Comparison of ENCODE assay signal across 8 cellular contexts in the genomic region with DNA sequence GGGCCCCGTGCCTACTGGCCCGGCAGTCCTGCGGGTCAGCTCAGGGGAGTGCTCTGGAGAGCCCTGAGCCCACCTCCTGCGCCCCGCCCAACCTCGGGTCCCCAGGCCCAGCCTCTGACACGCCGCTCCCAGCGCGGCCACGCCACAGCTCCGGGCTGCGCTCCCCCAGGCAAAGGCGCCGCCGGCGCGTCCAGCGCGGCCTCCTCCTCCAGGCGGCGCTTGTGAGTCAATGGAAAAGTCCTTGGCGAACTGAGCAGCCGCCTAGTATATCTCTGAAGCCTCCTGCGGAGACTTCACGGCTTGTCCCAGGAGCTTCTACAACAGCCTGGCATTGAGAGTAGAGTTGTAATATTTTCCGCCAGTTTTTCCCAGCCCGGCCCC. TPM values are rescaled to one million over a fixed set of nuclear protein-coding genes. Genes with fewer than 3 reads are reported as not detected.
A peak's percentile ranks its signal among the peaks of the same experiment; 100 is the strongest.
DNase-seq lines count a peak whose midpoint lies in the region; ATAC-seq and TF ChIP-seq lines count a peak whose summit lies in the region.

No MANE protein-coding gene starts in this region.

- no peaks in the 10 kb centered on the region for H3K9me3 Mint-ChIP-seq in naive thymus-derived CD8-positive, alpha-beta T cell

- DNase-seq in NCI-H69 (lab: John Stamatoyannopoulos, UW) (peak; percentile 66), activated T-helper 1 cell treated with Interleukin-2 at 50 U/mL for 16 hours (ENCODE audit: low read depth) (peak; percentile 45), fibroblast of peridontal ligament (ENCODE audit: extremely low read depth) (peak; percentile 46)
- peak; percentile 29 to 71 (median 58) for DNase-seq in naive thymus-derived CD8-positive, alpha-beta T cell
- DNase-seq in stimulated activated CD8-positive, alpha-beta memory T cell treated with anti-CD3 and anti-CD28 coated beads, Interleukin-7, amount 100 ng/mL, for 4 hours (ENCODE audit: low read depth in 2 of 2), result peak; percentile 31 to 44

- peaks cover 19 to 73% (median 57%) of the 10 kb centered on the region in 5 donors for H3K27me3 Mint-ChIP-seq in naive thymus-derived CD8-positive, alpha-beta T cell

- peak overlapping the region; percentile 74 to 93 (median 83) for H3K4me3 Mint-ChIP-seq in naive thymus-derived CD8-positive, alpha-beta T cell

- H3K36me3 Mint-ChIP-seq in naive thymus-derived CD8-positive, alpha-beta T cell, result no peaks in the 10 kb centered on the region

- peak overlapping the region; percentile 2; the same call in 1 of the 2 replicates for H3K27ac ChIP-seq in C4-2B

- H3K4me1 Mint-ChIP-seq in naive thymus-derived CD8-positive, alpha-beta T cell, result peaks cover 6 to 17% (median 13%) of the 10 kb centered on the region in 4 donors

- peak overlapping the region in 1 of 10 donors; percentile 34 for H3K27ac Mint-ChIP-seq in naive thymus-derived CD8-positive, alpha-beta T cell

- peak; percentile 96 for TF ChIP-seq CTCF in C4-2B (conservative IDR thresholded peaks at IDR 0.05)

- ATAC-seq in GM21825 (IDR thresholded peaks at IDR 0.05; ENCODE audit: unreplicated experiment) (peak; percentile 46), HG02763 (IDR thresholded peaks at IDR 0.05; ENCODE audit: unreplicated experiment) (no peak)
- peak; percentile 61 to 71 for ATAC-seq in naive thymus-derived CD8-positive, alpha-beta T cell

- POLR2A ChIA-PET in naive thymus-derived CD8-positive, alpha-beta T cell (lab: Charles Lee), result interaction anchor here (1.1 kb wide), 1 partner anchor 114 kb away, joined by 4 read pairs; the partner anchor contains the start of gene ZNF33B

RNA-seq across cellular contexts. Expression of gene BMS1, which starts 29.5 kb away (rescaled TPM):
- total RNA-seq in naive thymus-derived CD8-positive, alpha-beta T cell, result 10 to 100 TPM; 18.7 to 19.6 TPM
- polyA plus RNA-seq in naive thymus-derived CD8-positive, alpha-beta T cell, result 10 to 100 TPM in 2 of 3 donors, 1 to 10 TPM in 1; 9.4 to 19.3 (median 13.6) TPM
